In the genomic region with DNA sequence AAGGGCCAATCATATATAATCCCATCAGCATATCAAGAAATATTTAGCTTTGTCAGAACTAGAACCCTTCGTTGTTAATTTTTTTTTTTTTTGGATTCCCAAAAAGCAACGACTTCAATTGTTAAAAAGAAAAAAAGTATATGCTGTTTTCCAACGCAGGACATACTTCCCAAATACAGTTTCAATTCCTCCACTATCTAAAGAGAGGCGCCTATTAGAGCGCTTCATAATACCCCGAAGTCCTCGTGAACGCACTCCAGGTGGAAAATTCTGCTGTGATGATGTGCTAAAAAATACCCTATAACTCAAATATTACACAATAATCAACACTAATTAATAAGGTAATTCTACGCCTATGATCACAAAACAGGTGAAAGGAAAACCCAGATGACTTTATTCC, we compare ENCODE assay signal across 15 cellular contexts. TPM values are rescaled to one million over a fixed set of nuclear protein-coding genes. Genes with fewer than 3 reads are reported as not detected.
A peak's percentile ranks its signal among the peaks of the same experiment; 100 is the strongest.
DNase-seq lines count a peak whose midpoint lies in the region; ATAC-seq and TF ChIP-seq lines count a peak whose summit lies in the region.
"Had no signal": no experiment of that assay in that cellular context is flagged by ENCODE, and none has a peak within 500 bp of the region (broad histone marks: within the 10 kb centered on the region; RNA-seq: fewer than 3 reads in every experiment).

No MANE protein-coding gene starts in this region.

- peaks cover 66% of the 10 kb centered on the region for H3K4me1 Mint-ChIP-seq in activated CD8-positive, alpha-beta T cell treated with anti-CD3 and anti-CD28 coated beads for 36 hours (ENCODE audit: low read depth)
- H3K4me1 Mint-ChIP-seq in activated CD8-positive, alpha-beta T cell treated with anti-CD3 and anti-CD28 coated beads, Interleukin-2, amount 10 ng/mL, durations not matched to agents 7 days and 5 days (ENCODE audit: low read depth): peaks cover 52% of the 10 kb centered on the region

- CTCF ChIA-PET in activated CD8-positive, alpha-beta T cell treated with anti-CD3 and anti-CD28 coated beads for 36 hours (lab: Charles Lee): interaction anchor here (0.6 to 2.5 kb wide), 6 partner anchors 16 to 520 kb away, joined by 3 to 6 read pairs (median 4); partner anchors contain the start of genes GNA13 and LRRC37A3
- CTCF ChIA-PET in activated CD8-positive, alpha-beta T cell treated with anti-CD3 and anti-CD28 coated beads, Interleukin-2, amount 10 ng/mL, durations not matched to agents 7 days and 5 days (lab: Charles Lee): interaction anchor here (0.7 to 3.2 kb wide), 8 partner anchors 12 to 160 kb away, joined by 3 to 11 read pairs (median 3); partner anchors contain the start of gene RGS9

- peak overlapping the region; percentile 92 for H3K4me2 ChIP-seq in SU-DHL-6 (ENCODE audit: low read depth, low read length, poor library complexity, severe bottlenecking)
- no peak overlapping the region for H3K4me2 ChIP-seq in smooth muscle cell
- H3K4me2 ChIP-seq: GM23338 had no signal

- H3K9me2 ChIP-seq in SU-DHL-6 (replicated peaks; ENCODE audit: insufficient read depth, low read length): no peaks in the 10 kb centered on the region

- H3K4me3 ChIP-seq in SU-DHL-6 (ENCODE audit: insufficient read depth, low read length, poor library complexity, severe bottlenecking): peak overlapping the region; percentile 40
- no peak overlapping the region for H3K4me3 ChIP-seq in smooth muscle cell
- H3K4me3 ChIP-seq: body of pancreas, GM23338 had no signal

- H4K20me1 ChIP-seq in SU-DHL-6 (ENCODE audit: low read depth, low read length): peaks cover 7% of the 10 kb centered on the region; the same call in 1 of the 2 replicates
- peaks cover 99% of the 10 kb centered on the region for H4K20me1 ChIP-seq in smooth muscle cell (ENCODE audit: low read depth)

- TF ChIP-seq CTCF in activated CD8-positive, alpha-beta T cell treated with anti-CD3 and anti-CD28 coated beads for 36 hours (IDR thresholded peaks at IDR 0.05): no peak
- TF ChIP-seq CTCF in SU-DHL-6 (IDR thresholded peaks at IDR 0.05; ENCODE audit: insufficient read depth, low read length, poor library complexity, severe bottlenecking) (no peak), smooth muscle cell (IDR thresholded peaks at IDR 0.05; ENCODE audit: borderline replicate concordance, insufficient read depth, poor library complexity, severe bottlenecking) (no peak)

- DNase-seq in activated CD8-positive, alpha-beta T cell treated with anti-CD3 and anti-CD28 coated beads for 36 hours: no peak
- DNase-seq in activated CD8-positive, alpha-beta T cell treated with anti-CD3 and anti-CD28 coated beads, Interleukin-2, amount 10 ng/mL, durations not matched to agents 7 days and 5 days: no peak
- DNase-seq in epithelial cell of prostate (ENCODE audit: low read depth, low spot score) (no peak), smooth muscle cell (lab: John Stamatoyannopoulos, UW; ENCODE audit: unreplicated experiment) (no peak), nucleus accumbens (lab: John Stamatoyannopoulos, UW) (no peak)
- DNase-seq: ACHN, body of pancreas, DMS53, midbrain, MM.1S, NCI-H2171 had no signal

- H3K9me3 Mint-ChIP-seq in activated CD8-positive, alpha-beta T cell treated with anti-CD3 and anti-CD28 coated beads for 36 hours: no peaks in the 10 kb centered on the region
- no peaks in the 10 kb centered on the region for H3K9me3 Mint-ChIP-seq in activated CD8-positive, alpha-beta T cell treated with anti-CD3 and anti-CD28 coated beads, Interleukin-2, amount 10 ng/mL, durations not matched to agents 7 days and 5 days (ENCODE audit: insufficient read depth)
- H3K9me3 Mint-ChIP-seq: GM23338 had no signal

- WGBS in smooth muscle cell (ENCODE audit: low lambda C conversion rate): 64% methylated on average over 9 of the region's 9 CpGs

- H3F3A ChIP-seq in SU-DHL-6 (ENCODE audit: insufficient read depth) (peaks cover 96% of the 10 kb centered on the region), smooth muscle cell (ENCODE audit: low read depth) (peaks cover 9% of the 10 kb centered on the region)

- H3K27ac ChIP-seq in SU-DHL-6 (ENCODE audit: low read depth, low read length) (peak overlapping the region; percentile 92), epithelial cell of prostate (peak overlapping the region; percentile 24), smooth muscle cell (ENCODE audit: low read depth) (peak overlapping the region; percentile 21)

- peak overlapping the region; percentile 58 for H3K9ac ChIP-seq in SU-DHL-6 (ENCODE audit: low read length)
- no peak overlapping the region for H3K9ac ChIP-seq in smooth muscle cell (ENCODE audit: low read depth)

- no peaks in the 10 kb centered on the region for H3K27me3 ChIP-seq in SU-DHL-6 (ENCODE audit: low read length)
- no peaks in the 10 kb centered on the region for H3K27me3 ChIP-seq in smooth muscle cell (ENCODE audit: low read depth)
- H3K27me3 ChIP-seq: body of pancreas had no signal

- H3K9me3 ChIP-seq in SU-DHL-6 (ENCODE audit: insufficient read depth, low read length): no peaks in the 10 kb centered on the region
- H3K9me3 ChIP-seq in smooth muscle cell (replicated peaks; ENCODE audit: low read depth): no peaks in the 10 kb centered on the region
- H3K9me3 ChIP-seq: body of pancreas had no signal

- H3K27me3 Mint-ChIP-seq in activated CD8-positive, alpha-beta T cell treated with anti-CD3 and anti-CD28 coated beads for 36 hours: no peaks in the 10 kb centered on the region
- H3K27me3 Mint-ChIP-seq in activated CD8-positive, alpha-beta T cell treated with anti-CD3 and anti-CD28 coated beads, Interleukin-2, amount 10 ng/mL, durations not matched to agents 7 days and 5 days (ENCODE audit: low read depth): no peaks in the 10 kb centered on the region

- peak overlapping the region; percentile 69 for H3K27ac Mint-ChIP-seq in activated CD8-positive, alpha-beta T cell treated with anti-CD3 and anti-CD28 coated beads for 36 hours
- no peak overlapping the region for H3K27ac Mint-ChIP-seq in activated CD8-positive, alpha-beta T cell treated with anti-CD3 and anti-CD28 coated beads, Interleukin-2, amount 10 ng/mL, durations not matched to agents 7 days and 5 days
- H3K27ac Mint-ChIP-seq: GM23338 had no signal

- no peak overlapping the region for H3K4me3 Mint-ChIP-seq in activated CD8-positive, alpha-beta T cell treated with anti-CD3 and anti-CD28 coated beads for 36 hours
- H3K4me3 Mint-ChIP-seq in activated CD8-positive, alpha-beta T cell treated with anti-CD3 and anti-CD28 coated beads, Interleukin-2, amount 10 ng/mL, durations not matched to agents 7 days and 5 days: no peak overlapping the region
- H3K4me3 Mint-ChIP-seq: GM23338 had no signal

- H3K36me3 ChIP-seq in SU-DHL-6 (ENCODE audit: low read length) (peaks cover 22% of the 10 kb centered on the region), smooth muscle cell (ENCODE audit: low read depth) (no peaks in the 10 kb centered on the region)

- no peak for ATAC-seq in activated CD8-positive, alpha-beta T cell treated with anti-CD3 and anti-CD28 coated beads for 36 hours
- no peak for ATAC-seq in activated CD8-positive, alpha-beta T cell treated with anti-CD3 and anti-CD28 coated beads, Interleukin-2, amount 10 ng/mL, durations not matched to agents 7 days and 5 days
- ATAC-seq in HG03571 (IDR thresholded peaks at IDR 0.05; ENCODE audit: unreplicated experiment) (no peak), HG03520 (IDR thresholded peaks at IDR 0.05; ENCODE audit: unreplicated experiment) (no peak)
- ATAC-seq: body of pancreas had no signal

- intact Hi-C loops in activated CD8-positive, alpha-beta T cell treated with anti-CD3 and anti-CD28 coated beads for 36 hours (cut with micrococcal nuclease): loop anchor here (5.0 kb wide), 1 partner anchor 68 kb away; no protein-coding TSS in a partner anchor

- peaks cover 40% of the 10 kb centered on the region for H3K36me3 Mint-ChIP-seq in activated CD8-positive, alpha-beta T cell treated with anti-CD3 and anti-CD28 coated beads for 36 hours (ENCODE audit: low read depth)
- peaks cover 45% of the 10 kb centered on the region for H3K36me3 Mint-ChIP-seq in activated CD8-positive, alpha-beta T cell treated with anti-CD3 and anti-CD28 coated beads, Interleukin-2, amount 10 ng/mL, durations not matched to agents 7 days and 5 days (ENCODE audit: low read depth)

- H3K79me2 ChIP-seq in SU-DHL-6 (ENCODE audit: insufficient read depth, low read length) (peaks cover 100% of the 10 kb centered on the region), smooth muscle cell (ENCODE audit: low read depth) (peaks cover 100% of the 10 kb centered on the region)

- POLR2A ChIA-PET in activated CD8-positive, alpha-beta T cell treated with anti-CD3 and anti-CD28 coated beads for 36 hours (lab: Charles Lee): interaction anchor here (1.1 to 2.0 kb wide), 3 partner anchors 8 to 87 kb away, joined by 3 to 7 read pairs (median 3); no protein-coding TSS in a partner anchor
- POLR2A ChIA-PET in activated CD8-positive, alpha-beta T cell treated with anti-CD3 and anti-CD28 coated beads, Interleukin-2, amount 10 ng/mL, durations not matched to agents 7 days and 5 days (lab: Charles Lee): interaction anchor here (0.6 to 2.4 kb wide), 7 partner anchors 14 to 635 kb away, joined by 3 to 11 read pairs (median 4); partner anchors contain the start of gene GNA13

- H2AFZ ChIP-seq in SU-DHL-6 (ENCODE audit: low read depth, low read length, severe bottlenecking) (no peak overlapping the region), smooth muscle cell (ENCODE audit: low read depth) (no peak overlapping the region)
- H2AFZ ChIP-seq: GM23338 had no signal

- no peaks in the 10 kb centered on the region for H3K4me1 ChIP-seq in smooth muscle cell (ENCODE audit: low read depth)

RNA-seq across cellular contexts. Expression of gene GNA13, which starts 20.8 kb away (rescaled TPM):
- 10 to 100 TPM; 48.5 to 50.7 TPM for total RNA-seq in activated CD8-positive, alpha-beta T cell treated with anti-CD3 and anti-CD28 coated beads for 36 hours
- 10 to 100 TPM; 67.7 to 73.1 TPM for total RNA-seq in activated CD8-positive, alpha-beta T cell treated with anti-CD3 and anti-CD28 coated beads, Interleukin-2, amount 10 ng/mL, durations not matched to agents 7 days and 5 days
- total RNA-seq in smooth muscle cell: 87.2 and 111 TPM in 2 replicates
- 21.5 and 25.8 TPM in 2 replicates for polyA plus RNA-seq in smooth muscle cell

Comparison
In these comparisons a context has a peak if more than half of its experiments do, and no peak if none do; other contexts are left out.
1. H3K27ac ChIP-seq: peak in every context shown above with its lines; median percentile 92 in SU-DHL-6; 24 in epithelial cell of prostate; 21 in smooth muscle cell.